In genomic region chr18:72458256-72458655, GRCh38 we compare ENCODE assay signal across 24 cellular contexts.
DNase-seq lines count a peak whose midpoint lies in the region; ATAC-seq, FAIRE-seq and TF ChIP-seq lines count a peak whose summit lies in the region.
"Had no signal": no experiment of that assay in that cellular context is flagged by ENCODE, and none has a peak within 500 bp of the region (broad histone marks: within the 10 kb centered on the region; RNA-seq: fewer than 3 reads in every experiment).

No MANE protein-coding gene starts in this region.

- H3K27ac Mint-ChIP-seq in neural progenitor cell (no peak overlapping the region), osteocyte (ENCODE audit: unreplicated experiment) (no peak overlapping the region)
- H3K27ac Mint-ChIP-seq in activated naive CD8-positive, alpha-beta T cell treated with anti-CD3 and anti-CD28 coated beads, Interleukin-2, amount 50 U/mL, for 24 hours, result no peak overlapping the region
- H3K27ac Mint-ChIP-seq: CD4-positive, alpha-beta memory T cell; GM23338 had no signal

- no peak for TF ChIP-seq POLR2A in endothelial cell of umbilical vein (IDR thresholded peaks at IDR 0.05; ENCODE audit: low read depth, low read length)

- H3K9me3 ChIP-seq in endothelial cell of umbilical vein (replicated peaks; ENCODE audit: control insufficient read depth, insufficient read depth, low read length) (no peaks in the 10 kb centered on the region), neural progenitor cell (ENCODE audit: low read depth) (no peaks in the 10 kb centered on the region)
- H3K9me3 ChIP-seq: MG63 had no signal

- H3K9me3 Mint-ChIP-seq in neural progenitor cell (peaks cover 7% of the 10 kb centered on the region), osteocyte (ENCODE audit: unreplicated experiment) (peaks cover 14% of the 10 kb centered on the region)
- H3K9me3 Mint-ChIP-seq in activated naive CD8-positive, alpha-beta T cell treated with anti-CD3 and anti-CD28 coated beads, Interleukin-2, amount 50 U/mL, for 24 hours, result no peaks in the 10 kb centered on the region

- POLR2A ChIA-PET in endothelial cell of umbilical vein (lab: Charles Lee), result no interaction called here

- no peak overlapping the region for H3K9ac ChIP-seq in endothelial cell of umbilical vein (replicated peaks; ENCODE audit: extremely low read depth, insufficient read depth, low read length)
- no peak overlapping the region for H3K9ac ChIP-seq in neural progenitor cell

- dilution Hi-C loops in endothelial cell of umbilical vein (cut with MboI; ENCODE audit: extremely low pct_ligation_motif_present, low sequenced_read_pairs), result no loop called here

- H3K36me3 ChIP-seq in endothelial cell of umbilical vein (ENCODE audit: control insufficient read depth in 2 of 2, extremely low read depth in 1 of 2, insufficient read depth in 2 of 2, low read length in 2 of 2), result no peaks in the 10 kb centered on the region
- H3K36me3 ChIP-seq in neural progenitor cell, result no peaks in the 10 kb centered on the region
- H3K36me3 ChIP-seq: MG63 had no signal

- H3K4me1 Mint-ChIP-seq in neural progenitor cell (peaks cover 4% of the 10 kb centered on the region), osteocyte (ENCODE audit: unreplicated experiment) (peaks cover 1% of the 10 kb centered on the region)
- H3K4me1 Mint-ChIP-seq in activated naive CD8-positive, alpha-beta T cell treated with anti-CD3 and anti-CD28 coated beads, Interleukin-2, amount 50 U/mL, for 24 hours, result no peaks in the 10 kb centered on the region
- H3K4me1 Mint-ChIP-seq: CD4-positive, alpha-beta memory T cell; GM23338; IgD-negative memory B cell had no signal

- no peak for TF ChIP-seq CTCF in endothelial cell of umbilical vein (IDR thresholded peaks at IDR 0.05; ENCODE audit: extremely low read depth in 1 of 2, insufficient read depth in 1 of 2, low read depth in 1 of 2, low read length in 2 of 2)
- no peak for TF ChIP-seq CTCF in neural progenitor cell (IDR thresholded peaks at IDR 0.05)
- no peak for TF ChIP-seq CTCF in osteocyte (IDR thresholded peaks at IDR 0.05)

- peaks cover 14% of the 10 kb centered on the region for H3K4me1 ChIP-seq in endothelial cell of umbilical vein (ENCODE audit: control insufficient read depth, extremely low read depth, insufficient read depth, low read length)
- no peaks in the 10 kb centered on the region for H3K4me1 ChIP-seq in neural progenitor cell

- H3K4me2 ChIP-seq in endothelial cell of umbilical vein (ENCODE audit: insufficient read depth, low read length) (no peak overlapping the region), neural progenitor cell (no peak overlapping the region)
- H3K4me2 ChIP-seq: GM23338 had no signal

- no peaks in the 10 kb centered on the region for H4K20me1 ChIP-seq in endothelial cell of umbilical vein (replicated peaks; ENCODE audit: control insufficient read depth, extremely low read depth, insufficient read depth, low read length)
- H4K20me1 ChIP-seq in neural progenitor cell (ENCODE audit: low read depth), result no peaks in the 10 kb centered on the region

- peak; percentile 42 for DNase-seq in A172 (ENCODE audit: low spot score)
- DNase-seq in RCC 7860 (ENCODE audit: low spot score), result peak; percentile 31
- peak; percentile 6 for DNase-seq in endothelial cell of umbilical vein (ENCODE audit: low read depth, low spot score)
- peak; percentile 43 for DNase-seq in kidney tubule cell (ENCODE audit: low spot score)
- DNase-seq in neural progenitor cell (ENCODE audit: low spot score), result no peak
- no peak for DNase-seq in osteocyte (ENCODE audit: extremely low spot score, unreplicated experiment)
- DNase-seq in cerebellar cortex (ENCODE audit: low spot score), result no peak
- no peak for DNase-seq in activated naive CD8-positive, alpha-beta T cell treated with anti-CD3 and anti-CD28 coated beads, Interleukin-2, amount 50 U/mL, for 24 hours
- DNase-seq: Calu3; CD4-positive, alpha-beta memory T cell; HCEC 1CT; Karpas-422; MG63; NCI-H1048; NCI-H1436; NCI-H1930; NCI-H510A; NCI-H748 treated with DMSO at 0.1 percent for 48 hours; Right ventricle myocardium superior had no signal

- H3K27ac ChIP-seq in endothelial cell of umbilical vein (ENCODE audit: insufficient read depth, low read depth, low read length) (no peak overlapping the region), neural progenitor cell (no peak overlapping the region)
- H3K27ac ChIP-seq: 22Rv1 had no signal

- no peaks in the 10 kb centered on the region for H3F3A ChIP-seq in neural progenitor cell (ENCODE audit: low read depth)

- H3K9me1 ChIP-seq in endothelial cell of umbilical vein (replicated peaks; ENCODE audit: control insufficient read depth, extremely low read depth, insufficient read depth, low read length), result no peaks in the 10 kb centered on the region

- H2AFZ ChIP-seq in endothelial cell of umbilical vein (ENCODE audit: low read depth, low read length), result no peak overlapping the region
- H2AFZ ChIP-seq in neural progenitor cell (replicated peaks), result no peak overlapping the region
- H2AFZ ChIP-seq: GM23338 had no signal

- no peak overlapping the region for H3K4me3 ChIP-seq in endothelial cell of umbilical vein (replicated peaks in 1 of 3; ENCODE audit: insufficient read depth in 1 of 3, low read depth in 1 of 3, low read length in 3 of 3)
- H3K4me3 ChIP-seq in neural progenitor cell, result no peak overlapping the region
- H3K4me3 ChIP-seq: GM23338, MG63 had no signal

- CTCF ChIA-PET in endothelial cell of umbilical vein (lab: Charles Lee), result no interaction called here

- no peak overlapping the region for H3K4me3 Mint-ChIP-seq in neural progenitor cell
- no peak overlapping the region for H3K4me3 Mint-ChIP-seq in osteocyte (ENCODE audit: unreplicated experiment)
- H3K4me3 Mint-ChIP-seq in activated naive CD8-positive, alpha-beta T cell treated with anti-CD3 and anti-CD28 coated beads, Interleukin-2, amount 50 U/mL, for 24 hours, result no peak overlapping the region
- H3K4me3 Mint-ChIP-seq: CD4-positive, alpha-beta memory T cell; GM23338; IgD-negative memory B cell had no signal

- no peaks in the 10 kb centered on the region for H3K36me3 Mint-ChIP-seq in neural progenitor cell
- H3K36me3 Mint-ChIP-seq in osteocyte (ENCODE audit: unreplicated experiment), result no peaks in the 10 kb centered on the region
- H3K36me3 Mint-ChIP-seq in activated naive CD8-positive, alpha-beta T cell treated with anti-CD3 and anti-CD28 coated beads, Interleukin-2, amount 50 U/mL, for 24 hours (ENCODE audit: low read depth), result no peaks in the 10 kb centered on the region
- H3K36me3 Mint-ChIP-seq: CD4-positive, alpha-beta memory T cell had no signal

- FAIRE-seq in RCC 7860 (lab: Jason Lieb, UNC) (peak; percentile 79), endothelial cell of umbilical vein (lab: Jason Lieb, UNC) (no peak)
- FAIRE-seq: GM12891, GM19239 had no signal

- ATAC-seq in activated naive CD8-positive, alpha-beta T cell treated with anti-CD3 and anti-CD28 coated beads, Interleukin-2, amount 50 U/mL, for 24 hours, result no peak
- ATAC-seq: GM23338 had no signal

- intact Hi-C loops in endothelial cell of umbilical vein (cut with micrococcal nuclease), result no loop called here

- H3K27me3 ChIP-seq in endothelial cell of umbilical vein (ENCODE audit: control insufficient read depth in 2 of 2, insufficient read depth in 2 of 2, low read length in 2 of 2) (no peaks in the 10 kb centered on the region), neural progenitor cell (no peaks in the 10 kb centered on the region)
- H3K27me3 ChIP-seq: MG63 had no signal

- BruUV-seq in endothelial cell of umbilical vein (replicated peaks; lab: Mats Ljungman, UMichigan), result no TSS peak

- H3K27me3 Mint-ChIP-seq in neural progenitor cell (ENCODE audit: insufficient read depth, low read depth) (peaks cover 2% of the 10 kb centered on the region), osteocyte (ENCODE audit: unreplicated experiment) (no peaks in the 10 kb centered on the region)
- H3K27me3 Mint-ChIP-seq in activated naive CD8-positive, alpha-beta T cell treated with anti-CD3 and anti-CD28 coated beads, Interleukin-2, amount 50 U/mL, for 24 hours, result no peaks in the 10 kb centered on the region
- H3K27me3 Mint-ChIP-seq: CD4-positive, alpha-beta memory T cell; IgD-negative memory B cell had no signal

- H3K79me2 ChIP-seq in endothelial cell of umbilical vein (ENCODE audit: control insufficient read depth, insufficient read depth, low read length) (no peaks in the 10 kb centered on the region), neural progenitor cell (ENCODE audit: low read depth) (no peaks in the 10 kb centered on the region)

TF ChIP-seq in endothelial cell of umbilical vein, 7 proteins besides CTCF, POLR2A, EP300 and RAD21:
- TF ChIP-seq MYC (IDR thresholded peaks at IDR 0.05; ENCODE audit: low read depth, low read length) (no peak), FOS (IDR thresholded peaks at IDR 0.05; ENCODE audit: borderline replicate concordance, insufficient read depth, low read length) (no peak), JUN (IDR thresholded peaks at IDR 0.05; ENCODE audit: borderline replicate concordance, insufficient read depth, insufficient read length, low read depth) (no peak), GATA2 (IDR thresholded peaks at IDR 0.05; ENCODE audit: insufficient read depth, insufficient read length, low read depth, low read length) (no peak), MAX (IDR thresholded peaks at IDR 0.05; ENCODE audit: insufficient read depth, insufficient read length) (no peak), POLR2AphosphoS5 (IDR thresholded peaks at IDR 0.05; ENCODE audit: insufficient read depth, low read depth, low read length) (no peak), EZH2 (IDR thresholded peaks at IDR 0.05; ENCODE audit: borderline replicate concordance, low read depth, low read length, severe bottlenecking) (no peak)
TF ChIP-seq in endothelial cell of umbilical vein: peak in this region for 0.

Comparison
In these comparisons a context has a peak if more than half of its experiments do, and no peak if none do; other contexts are left out.
1. DNase-seq: peak in A172 (single experiment), RCC 7860 (single experiment), endothelial cell of umbilical vein (single experiment) and kidney tubule cell (single experiment); none in neural progenitor cell (single experiment), osteocyte (single experiment), cerebellar cortex (single experiment) and activated naive CD8-positive, alpha-beta T cell treated with anti-CD3 and anti-CD28 coated beads, Interleukin-2, amount 50 U/mL, for 24 hours (single experiment).